10 cellular contexts compared by ENCODE assay signal in genomic region chr4:158586881-158587280, GRCh38.
"Had no signal": no experiment of that assay in that cellular context is flagged by ENCODE, and none has a peak within 500 bp of the region (broad histone marks: within the 10 kb centered on the region; RNA-seq: fewer than 3 reads in every experiment).

No MANE protein-coding gene starts in this region.

- H3K4me3 Mint-ChIP-seq: GM23338, H9, HFFc6 had no signal

- DNase-seq: GM23248, GOT3, H7, H9, HCEC 1CT, HFFc6 had no signal

- H3K4me1 Mint-ChIP-seq: GM23338 had no signal

- H3K27ac Mint-ChIP-seq: GM23338, H9, HFFc6 had no signal

- H3K9me3 Mint-ChIP-seq: GM23338, H9, HFFc6 had no signal

- ATAC-seq: GM23338, HCT116 had no signal

- FAIRE-seq: H1, H54 had no signal
